1 cellular context compared by ENCODE assay signal in genomic region chr21:38958940-38959685, GRCh38.
A peak's percentile ranks its signal among the peaks of the same experiment; 100 is the strongest.
TF ChIP-seq lines count a peak whose summit lies in the region.

No MANE protein-coding gene starts in this region.

TF ChIP-seq in HepG2, 621 proteins besides CTCF, POLR2A, EP300 and RAD21 (continued from another document and continues in another):
- TF ChIP-seq KAT8 (CRISPR knock-in tag; IDR thresholded peaks at IDR 0.05) = no peak
- TF ChIP-seq ZNF280B (CRISPR knock-in tag; IDR thresholded peaks at IDR 0.05; ENCODE audit: borderline replicate concordance) = no peak
- no peak for TF ChIP-seq MBNL3 (CRISPR knock-in tag; conservative IDR thresholded peaks at IDR 0.05)
- no peak for TF ChIP-seq PHF5A (CRISPR knock-in tag; IDR thresholded peaks at IDR 0.05; ENCODE audit: low read depth, unreplicated experiment)
- TF ChIP-seq ZFP82 (CRISPR knock-in tag; IDR thresholded peaks at IDR 0.05; ENCODE audit: borderline replicate concordance) = no peak
- TF ChIP-seq ZNF772 (CRISPR knock-in tag; IDR thresholded peaks at IDR 0.05) = no peak
- TF ChIP-seq ATF3 (CRISPR knock-in tag; IDR thresholded peaks at IDR 0.05) = peak; percentile 78
- TF ChIP-seq ZBTB39 (CRISPR knock-in tag; IDR thresholded peaks at IDR 0.05) = no peak
- TF ChIP-seq ZMAT3 (CRISPR knock-in tag; conservative IDR thresholded peaks at IDR 0.05) = no peak
- peak; percentile 39; the same call in 1 of the 2 replicates for TF ChIP-seq HMG20A (CRISPR knock-in tag; IDR thresholded peaks at IDR 0.05; ENCODE audit: borderline replicate concordance)
- peak; percentile 39 for TF ChIP-seq NCOA2 (CRISPR knock-in tag; IDR thresholded peaks at IDR 0.05)
- no peak for TF ChIP-seq ZBTB49 (CRISPR knock-in tag; IDR thresholded peaks at IDR 0.05; ENCODE audit: borderline replicate concordance)
- TF ChIP-seq ZNF276 (CRISPR knock-in tag; IDR thresholded peaks at IDR 0.05; ENCODE audit: low read depth) = no peak
- peak; percentile 58 for TF ChIP-seq RARA (CRISPR knock-in tag; IDR thresholded peaks at IDR 0.05)
- peak; percentile 70 for TF ChIP-seq JUND (CRISPR knock-in tag; IDR thresholded peaks at IDR 0.05)
- TF ChIP-seq FOSL2 (CRISPR knock-in tag; IDR thresholded peaks at IDR 0.05) = peak; percentile 40
- TF ChIP-seq BCL3 (CRISPR knock-in tag; IDR thresholded peaks at IDR 0.05) = no peak
- no peak for TF ChIP-seq PRDM10 (CRISPR knock-in tag; IDR thresholded peaks at IDR 0.05; ENCODE audit: low read depth)
- TF ChIP-seq FOXA1 (IDR thresholded peaks at IDR 0.05) = no peak
- peak; percentile 42; the same call in 1 of the 2 replicates for TF ChIP-seq FOXA1 (CRISPR knock-in tag; IDR thresholded peaks at IDR 0.05)
- TF ChIP-seq CEBPB (IDR thresholded peaks at IDR 0.05; ENCODE audit: borderline replicate concordance, low read depth, low read length) = peak; percentile 65; the same call in 1 of the 2 replicates
- no peak for TF ChIP-seq ZEB1 (IDR thresholded peaks at IDR 0.05; ENCODE audit: insufficient replicate concordance, low read depth)
- TF ChIP-seq PBX2 (CRISPR knock-in tag; IDR thresholded peaks at IDR 0.05) = no peak
- TF ChIP-seq CERS6 (CRISPR knock-in tag; IDR thresholded peaks at IDR 0.05) = no peak
- no peak for TF ChIP-seq ZNF839 (CRISPR knock-in tag; IDR thresholded peaks at IDR 0.05; ENCODE audit: borderline replicate concordance)
- TF ChIP-seq REST (IDR thresholded peaks at IDR 0.05; ENCODE audit: borderline replicate concordance in 1 of 2, low read depth in 1 of 2, low read length in 2 of 2) = no peak
- TF ChIP-seq MYPOP (CRISPR knock-in tag; IDR thresholded peaks at IDR 0.05) = no peak
- TF ChIP-seq THRA (CRISPR knock-in tag; IDR thresholded peaks at IDR 0.05; ENCODE audit: borderline replicate concordance) = 0 out of 2 replicates have a peak, but pooled peaks have one; percentile 13
- no peak for TF ChIP-seq ZNF251 (CRISPR knock-in tag; IDR thresholded peaks at IDR 0.05)
- peak; percentile 57 for TF ChIP-seq HNF4A (CRISPR knock-in tag; IDR thresholded peaks at IDR 0.05)
- TF ChIP-seq CHD2 (IDR thresholded peaks at IDR 0.05; ENCODE audit: low read depth, low read length) = no peak
- no peak for TF ChIP-seq ZNF343 (CRISPR knock-in tag; IDR thresholded peaks at IDR 0.05)
- no peak for TF ChIP-seq CREBL2 (CRISPR knock-in tag; IDR thresholded peaks at IDR 0.05; ENCODE audit: borderline replicate concordance)
- no peak for TF ChIP-seq SMAD1 (CRISPR knock-in tag; IDR thresholded peaks at IDR 0.05; ENCODE audit: borderline replicate concordance, low read depth)
- TF ChIP-seq SALL2 (CRISPR knock-in tag; IDR thresholded peaks at IDR 0.05) = no peak
